In the genomic region with DNA sequence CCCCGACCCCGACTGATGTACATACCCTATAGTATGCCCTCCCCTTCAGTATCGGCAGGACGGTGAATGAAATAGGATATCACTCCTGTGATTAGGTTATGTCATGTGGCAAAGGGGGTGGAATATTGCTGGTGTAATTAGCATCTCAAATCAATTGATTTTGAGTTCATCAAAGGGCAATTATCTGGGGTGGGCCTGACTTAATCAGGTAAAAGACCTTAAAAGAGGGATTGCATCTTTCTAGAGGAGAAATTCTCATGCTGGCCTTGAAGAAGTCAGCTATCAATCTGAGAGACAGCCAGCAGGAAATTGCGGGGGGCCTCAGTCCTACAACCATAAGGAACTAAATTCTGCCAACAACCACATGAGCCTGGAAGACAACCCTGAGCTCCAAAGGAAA, we compare ENCODE assay signal across 18 cellular contexts. TPM values are rescaled to one million over a fixed set of nuclear protein-coding genes. Genes with fewer than 3 reads are reported as not detected.
DNase-seq lines count a peak whose midpoint lies in the region; ATAC-seq and TF ChIP-seq lines count a peak whose summit lies in the region.
"Had no signal": no experiment of that assay in that cellular context is flagged by ENCODE, and none has a peak within 500 bp of the region (broad histone marks: within the 10 kb centered on the region; RNA-seq: fewer than 3 reads in every experiment).

No MANE protein-coding gene starts in this region.

- peaks cover 46% of the 10 kb centered on the region for H3K4me1 Mint-ChIP-seq in CD14-positive monocyte
- H3K4me1 Mint-ChIP-seq in activated T-helper 17 cell treated with anti-CD3 and anti-CD28 coated beads, Interleukin-2, amount 50 U/mL, for 72 hours = peaks cover 28% of the 10 kb centered on the region

- no peaks in the 10 kb centered on the region for H3F3A ChIP-seq in PC-3 (ENCODE audit: low read length, unreplicated experiment)

- no peak overlapping the region for H3K4me2 ChIP-seq in PC-3 (ENCODE audit: low read length)
- H3K4me2 ChIP-seq: A549, GM23338 had no signal

- H2AFZ ChIP-seq in PC-3 (ENCODE audit: low read length) = no peak overlapping the region
- H2AFZ ChIP-seq: GM23338 had no signal

- POLR2A ChIA-PET in PC-3 (lab: Charles Lee; ENCODE audit: unreplicated experiment) = interaction anchor here (0.5 kb wide), 1 partner anchor 10 kb away, joined by 5 read pairs; a partner anchor contains a TSS

- H3K4me3 Mint-ChIP-seq in CD14-positive monocyte = no peak overlapping the region
- no peak overlapping the region for H3K4me3 Mint-ChIP-seq in activated T-helper 17 cell treated with anti-CD3 and anti-CD28 coated beads, Interleukin-2, amount 50 U/mL, for 72 hours
- H3K4me3 Mint-ChIP-seq: CD4-positive, alpha-beta memory T cell; GM23338; HFFc6 had no signal

- H3K27ac Mint-ChIP-seq in CD14-positive monocyte = peak overlapping the region in 4 of 7 donors; percentile 32 to 73 (median 56)
- H3K27ac Mint-ChIP-seq in activated T-helper 17 cell treated with anti-CD3 and anti-CD28 coated beads, Interleukin-2, amount 50 U/mL, for 72 hours = peak overlapping the region; percentile 61
- H3K27ac Mint-ChIP-seq: GM23338 had no signal

- peaks cover 0 to 2% (median 0%) of the 10 kb centered on the region in 3 donors for H3K27me3 Mint-ChIP-seq in CD14-positive monocyte (ENCODE audit: low read depth in 3 of 3)
- no peaks in the 10 kb centered on the region for H3K27me3 Mint-ChIP-seq in activated T-helper 17 cell treated with anti-CD3 and anti-CD28 coated beads, Interleukin-2, amount 50 U/mL, for 72 hours
- H3K27me3 Mint-ChIP-seq: CD4-positive, alpha-beta memory T cell had no signal

- H3K27me3 ChIP-seq in PC-3 (ENCODE audit: low read length) = no peaks in the 10 kb centered on the region

- H3K9me3 ChIP-seq in PC-3 (ENCODE audit: low read length) = no peaks in the 10 kb centered on the region

- H3K9me2 ChIP-seq in PC-3 (replicated peaks; ENCODE audit: low read length) = no peaks in the 10 kb centered on the region

- intact Hi-C loops in CD14-positive monocyte (cut with micrococcal nuclease) = loop anchor here in 1 of 2 donors (5.0 kb wide), 1 partner anchor 34 kb away; no protein-coding TSS in a partner anchor
- intact Hi-C loops in PC-3 (cut with micrococcal nuclease) = loop anchor here (5.0 kb wide), 1 partner anchor 39 kb away; no protein-coding TSS in a partner anchor

- H4K20me1 ChIP-seq in PC-3 (ENCODE audit: low read length) = peaks cover 2% of the 10 kb centered on the region; the same call in 1 of the 2 replicates

- BruUV-seq in PC-3 (replicated peaks; lab: Mats Ljungman, UMichigan) = no TSS peak

- CTCF ChIA-PET in PC-3 (lab: Charles Lee) = no interaction called here

- no peak for DNase-seq in CD14-positive monocyte (ENCODE audit: low spot score)
- DNase-seq in islet precursor cell = peak; percentile 10
- peak; percentile 10 for DNase-seq in ureter (ENCODE audit: low spot score)
- no peak for DNase-seq in activated CD4-positive, alpha-beta T cell treated with anti-CD3 and anti-CD28 coated beads, Interleukin-2, amount 50 U/mL, for 48 hours
- DNase-seq in PC-3 = no peak
- DNase-seq: AML-193; CD4-positive, alpha-beta memory T cell; DMS153; DMS79; GDM1; HCEC 1CT; HFFc6 had no signal

- H3K4me1 ChIP-seq in PC-3 (ENCODE audit: insufficient read depth, low read length) = peaks cover 23% of the 10 kb centered on the region

- H3K9ac ChIP-seq in PC-3 (ENCODE audit: low read length) = no peak overlapping the region

- peaks cover 84% of the 10 kb centered on the region for H3K36me3 ChIP-seq in PC-3 (ENCODE audit: low read depth, low read length)

- H3K36me3 Mint-ChIP-seq in CD14-positive monocyte = peaks cover 82 to 94% of the 10 kb centered on the region in 2 donors
- peaks cover 100% of the 10 kb centered on the region for H3K36me3 Mint-ChIP-seq in activated T-helper 17 cell treated with anti-CD3 and anti-CD28 coated beads, Interleukin-2, amount 50 U/mL, for 72 hours (ENCODE audit: low read depth)

- peaks cover 44% of the 10 kb centered on the region for H3K79me2 ChIP-seq in PC-3 (ENCODE audit: low read length)

- ATAC-seq in activated T-helper 17 cell treated with anti-CD3 and anti-CD28 coated beads, Interleukin-2, amount 50 U/mL, for 72 hours (replicated peaks) = no peak
- ATAC-seq in PC-3 = no peak
- no peak for ATAC-seq in GM21381 (IDR thresholded peaks at IDR 0.05; ENCODE audit: unreplicated experiment)
- ATAC-seq: A549, GM23338 had no signal

- no peaks in the 10 kb centered on the region for H3K9me3 Mint-ChIP-seq in CD14-positive monocyte
- no peaks in the 10 kb centered on the region for H3K9me3 Mint-ChIP-seq in activated T-helper 17 cell treated with anti-CD3 and anti-CD28 coated beads, Interleukin-2, amount 50 U/mL, for 72 hours
- H3K9me3 Mint-ChIP-seq: CD4-positive, alpha-beta memory T cell; GM23338; HFFc6 had no signal

- no peak overlapping the region for H3K4me3 ChIP-seq in PC-3 (ENCODE audit: low read length)
- H3K4me3 ChIP-seq: A549, GM23338 had no signal

- TF ChIP-seq CTCF in CD14-positive monocyte (IDR thresholded peaks at IDR 0.05) (no peak), PC-3 (conservative IDR thresholded peaks at IDR 0.05; ENCODE audit: low read depth, low read length) (no peak)

- no peak overlapping the region for H3K27ac ChIP-seq in PC-3 (ENCODE audit: low read length)
- H3K27ac ChIP-seq: 22Rv1, C4-2B had no signal

RNA-seq across cellular contexts. Expression of a gene that starts 10.3 kb away (rescaled TPM):
- polyA plus RNA-seq in CD14-positive monocyte = 10 to 100 TPM in 1 of 2 donors, 1 to 10 TPM in 1; 5.4 to 11.2 TPM
- total RNA-seq in activated T-helper 17 cell treated with anti-CD3 and anti-CD28 coated beads, Interleukin-2, amount 50 U/mL, for 72 hours = 100 to 1,000 TPM; 121 to 285 TPM
- total RNA-seq in ureter (118 TPM), PC-3 (2014; rRNA removed) (44.0 and 60.2 TPM in 2 replicates)

RNA-seq across cellular contexts. Expression of a gene that starts 57.3 kb away (rescaled TPM):
- polyA plus RNA-seq in CD14-positive monocyte = 1 to 10 TPM; 5.3 to 6.6 TPM
- 10 to 100 TPM; 23.1 to 24.4 TPM for total RNA-seq in activated T-helper 17 cell treated with anti-CD3 and anti-CD28 coated beads, Interleukin-2, amount 50 U/mL, for 72 hours
- total RNA-seq in ureter (17.9 TPM), PC-3 (2014; rRNA removed) (22.3 and 22.9 TPM in 2 replicates)

Comparison
In these comparisons a context has a peak if more than half of its experiments do, and no peak if none do; other contexts are left out.
1. DNase-seq: peak in islet precursor cell (single experiment) and ureter (single experiment); none in CD14-positive monocyte (single experiment), activated CD4-positive, alpha-beta T cell treated with anti-CD3 and anti-CD28 coated beads, Interleukin-2, amount 50 U/mL, for 48 hours (0 of 2) and PC-3 (single experiment).